In the genomic region with DNA sequence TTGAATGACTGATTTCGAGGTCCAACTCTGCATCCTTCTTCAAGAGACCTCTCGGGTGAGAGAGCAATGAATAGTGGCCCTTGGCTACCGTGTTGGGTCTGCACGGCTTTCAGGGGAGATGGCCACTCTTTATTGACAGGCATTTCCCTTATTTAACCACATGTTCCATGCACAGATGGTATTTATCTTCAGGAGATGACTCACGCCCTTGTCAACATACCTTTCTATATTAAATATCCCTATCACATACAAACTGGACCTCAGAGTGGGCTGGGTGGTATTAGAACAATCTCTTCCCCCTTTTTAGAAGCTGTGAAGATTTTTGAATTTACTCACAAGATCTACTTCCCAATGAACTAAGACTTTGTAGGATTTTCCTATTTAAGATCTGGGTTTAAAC, we compare ENCODE assay signal across 12 cellular contexts.
DNase-seq lines count a peak whose midpoint lies in the region; ATAC-seq and TF ChIP-seq lines count a peak whose summit lies in the region.
"Had no signal": no experiment of that assay in that cellular context is flagged by ENCODE, and none has a peak within 500 bp of the region (broad histone marks: within the 10 kb centered on the region; RNA-seq: fewer than 3 reads in every experiment).

No MANE protein-coding gene starts in this region.

- TF ChIP-seq CTCF in fibroblast of pulmonary artery (IDR thresholded peaks at IDR 0.05; ENCODE audit: low read length, missing control alignments) (no peak), transverse colon (IDR thresholded peaks at IDR 0.05) (no peak)

- 56 to 87% methylated on average over 3 to 5 of the region's 5 CpGs for WGBS in transverse colon (ENCODE audit: low coverage in 1 of 2), 2 donors

- ATAC-seq in HG03196 (IDR thresholded peaks at IDR 0.05; ENCODE audit: unreplicated experiment), result no peak
- ATAC-seq in activated naive CD4-positive, alpha-beta T cell treated with anti-CD3 and anti-CD28 coated beads, Interleukin-2, amount 50 U/mL, for 72 hours, result no peak

- H3K27ac Mint-ChIP-seq in activated naive CD4-positive, alpha-beta T cell treated with anti-CD3 and anti-CD28 coated beads, Interleukin-2, amount 50 U/mL, for 72 hours, result no peak overlapping the region

- H3K27ac ChIP-seq in SJCRH30 (peak overlapping the region; percentile 76), transverse colon (peak overlapping the region; percentile 57 to 82 (median 71))

- H3K27me3 ChIP-seq in SJCRH30 (no peaks in the 10 kb centered on the region), transverse colon (no peaks in the 10 kb centered on the region)

- H3K4me1 ChIP-seq in SJCRH30, result peaks cover 97% of the 10 kb centered on the region
- H3K4me1 ChIP-seq in transverse colon, result peaks cover 11 to 57% (median 18%) of the 10 kb centered on the region in 4 donors

- DNase-seq in NCI-H82 (lab: John Stamatoyannopoulos, UW) (peak; percentile 24), NCI-H82 treated with DMSO at 0.1 percent for 48 hours (lab: John Stamatoyannopoulos, UW; ENCODE audit: unreplicated experiment) (no peak), SJCRH30 (peak; percentile 55 to 78), fibroblast of pulmonary artery (ENCODE audit: low read depth) (peak; percentile 60), transverse colon (no peak), NCI-H1048 (lab: John Stamatoyannopoulos, UW) (no peak)
- DNase-seq in activated naive CD4-positive, alpha-beta T cell treated with anti-CD3 and anti-CD28 coated beads, Interleukin-2, amount 50 U/mL, for 72 hours (ENCODE audit: low spot score in 2 of 2), result no peak
- DNase-seq: activated naive CD4-positive, alpha-beta T cell treated with anti-CD3 and anti-CD28 coated beads, Interleukin-2, amount 50 U/mL, for 16 hours; H7; NCI-H1436 treated with DMSO at 0.1 percent for 48 hours; Right ventricle myocardium superior had no signal

- H3K9me3 Mint-ChIP-seq in activated naive CD4-positive, alpha-beta T cell treated with anti-CD3 and anti-CD28 coated beads, Interleukin-2, amount 50 U/mL, for 72 hours, result no peaks in the 10 kb centered on the region

- H3K4me3 ChIP-seq in SJCRH30 (no peak overlapping the region), fibroblast of pulmonary artery (replicated peaks; ENCODE audit: low read depth, low read length) (no peak overlapping the region), transverse colon (no peak overlapping the region)

- no peaks in the 10 kb centered on the region for H3K9me3 ChIP-seq in SJCRH30 (replicated peaks)
- no peaks in the 10 kb centered on the region for H3K9me3 ChIP-seq in transverse colon

- H3K36me3 ChIP-seq in SJCRH30 (no peaks in the 10 kb centered on the region), transverse colon (no peaks in the 10 kb centered on the region)

- no peaks in the 10 kb centered on the region for H3K36me3 Mint-ChIP-seq in activated naive CD4-positive, alpha-beta T cell treated with anti-CD3 and anti-CD28 coated beads, Interleukin-2, amount 50 U/mL, for 72 hours

- in situ Hi-C loops in transverse colon (cut with MboI; ENCODE audit: low pct_ligation_motif_present in 1 of 4, low pct_unique_long_range_greater_than_20kb in 1 of 4, low sequenced_read_pairs in 3 of 4), result no loop called here

- intact Hi-C loops in transverse colon (cut with DNase I; ENCODE audit: low total_unique reads), result no loop called here

- no peak for TF ChIP-seq EP300 in transverse colon (IDR thresholded peaks at IDR 0.05; ENCODE audit: low read depth)

- TF ChIP-seq POLR2A in transverse colon (IDR thresholded peaks at IDR 0.05), result no peak

Comparison
In these comparisons a context has a peak if more than half of its experiments do, and no peak if none do; other contexts are left out.
1. DNase-seq: peak in NCI-H82 (single experiment), SJCRH30 (2 of 2) and fibroblast of pulmonary artery (single experiment); none in NCI-H82 treated with DMSO at 0.1 percent for 48 hours (single experiment), transverse colon (single experiment), NCI-H1048 (single experiment) and activated naive CD4-positive, alpha-beta T cell treated with anti-CD3 and anti-CD28 coated beads, Interleukin-2, amount 50 U/mL, for 72 hours (0 of 2).